Comparison of ENCODE assay signal across 10 cellular contexts in genomic region chr19:1649706-1650626, GRCh38. TPM values are rescaled to one million over a fixed set of nuclear protein-coding genes. Genes with fewer than 3 reads are reported as not detected.
DNase-seq lines count a peak whose midpoint lies in the region; TF ChIP-seq lines count a peak whose summit lies in the region.
"Had no signal": no experiment of that assay in that cellular context is flagged by ENCODE, and none has a peak within 500 bp of the region (broad histone marks: within the 10 kb centered on the region; RNA-seq: fewer than 3 reads in every experiment).

No MANE protein-coding gene starts in this region.

- H3K27me3 ChIP-seq in Peyer's patch (no peaks in the 10 kb centered on the region), esophagus muscularis mucosa (no peaks in the 10 kb centered on the region)

- TF ChIP-seq CTCF in Peyer's patch (IDR thresholded peaks at IDR 0.05) (no peak), esophagus muscularis mucosa (IDR thresholded peaks at IDR 0.05) (no peak)

- in situ Hi-C loops in ACHN (cut with HindIII; ENCODE audit: low pct_ligation_motif_present, low pct_unique_long_range_greater_than_20kb, low sequenced_read_pairs) = no loop called here

- intact Hi-C loops in esophagus muscularis mucosa (cut with DNase I) = loop anchor here (2.0 kb wide), 1 partner anchor 43 kb away; no protein-coding TSS in a partner anchor

- TF ChIP-seq POLR2A in Peyer's patch (IDR thresholded peaks at IDR 0.05) (no peak), esophagus muscularis mucosa (IDR thresholded peaks at IDR 0.05; ENCODE audit: low read depth) (no peak)

- H3K9me3 ChIP-seq in Peyer's patch = no peaks in the 10 kb centered on the region
- H3K9me3 ChIP-seq in esophagus muscularis mucosa = no peaks in the 10 kb centered on the region
- H3K9me3 ChIP-seq: psoas muscle had no signal

- peaks cover 0 to 28% (median 0%) of the 10 kb centered on the region in 3 donors for H3K36me3 ChIP-seq in Peyer's patch
- peaks cover 8 to 49% (median 29%) of the 10 kb centered on the region in 4 donors for H3K36me3 ChIP-seq in esophagus muscularis mucosa

- 83% methylated on average over 9 of the region's 20 CpGs for WGBS in esophagus muscularis mucosa

- peak overlapping the region in 3 of 4 donors; percentile 70 to 90 (median 78) for H3K4me3 ChIP-seq in Peyer's patch
- peak overlapping the region in 3 of 4 donors; percentile 78 to 98 (median 91) for H3K4me3 ChIP-seq in esophagus muscularis mucosa
- H3K4me3 ChIP-seq in skeletal muscle cell (ENCODE audit: low read depth, low read length) = peak overlapping the region; percentile 70

- H3K27ac ChIP-seq in Peyer's patch (peak overlapping the region in 3 of 4 donors; percentile 83 to 96 (median 84)), esophagus muscularis mucosa (replicated peaks in 1 of 4) (peak overlapping the region in 3 of 4 donors; percentile 20 to 81 (median 76))
- H3K27ac ChIP-seq: psoas muscle had no signal

- H3K4me1 ChIP-seq in Peyer's patch (peaks cover 0 to 27% (median 13%) of the 10 kb centered on the region in 4 donors), esophagus muscularis mucosa (peaks cover 10 to 30% (median 25%) of the 10 kb centered on the region in 4 donors)

- no peak for TF ChIP-seq EP300 in esophagus muscularis mucosa (IDR thresholded peaks at IDR 0.05)

- DNase-seq in NCI-H2171 treated with DMSO at 0.1 percent for 48 hours (lab: John Stamatoyannopoulos, UW) = peak; percentile 54
- no peak for DNase-seq in NCI-H2171 (lab: John Stamatoyannopoulos, UW)
- DNase-seq in Peyer's patch = no peak
- no peak for DNase-seq in esophagus muscularis mucosa (ENCODE audit: extremely low spot score)
- no peak for DNase-seq in skeletal muscle cell (ENCODE audit: low read depth)
- no peak for DNase-seq in medulla oblongata (ENCODE audit: extremely low spot score)
- DNase-seq in ACHN = no peak
- DNase-seq in HuH-7.5 (ENCODE audit: low spot score) = no peak
- DNase-seq: 8988T, psoas muscle had no signal

RNA-seq across cellular contexts. Expression of gene TCF3, which starts 2.4 kb away (rescaled TPM):
- total RNA-seq in Peyer's patch = 100 to 1,000 TPM in 1 of 4 donors, 10 to 100 TPM in 3; 49.2 to 112 (median 80.3) TPM
- total RNA-seq in esophagus muscularis mucosa = 10 to 100 TPM; 32.0 to 53.6 (median 46.5) TPM

RNA-seq across cellular contexts. Expression of gene UQCR11, which starts 44.7 kb away (rescaled TPM):
- 100 to 1,000 TPM in 1 of 4 donors, 10 to 100 TPM in 3; 59.8 to 122 (median 94.3) TPM for total RNA-seq in Peyer's patch
- 100 to 1,000 TPM; 111 to 152 (median 132) TPM for total RNA-seq in esophagus muscularis mucosa

RNA-seq across cellular contexts. Expression of gene MBD3, which starts 57.3 kb away (rescaled TPM):
- 100 to 1,000 TPM in 1 of 4 donors, 10 to 100 TPM in 3; 58.7 to 110 (median 81.6) TPM for total RNA-seq in Peyer's patch
- 100 to 1,000 TPM in 3 of 4 donors, 10 to 100 TPM in 1; 81.8 to 152 (median 114) TPM for total RNA-seq in esophagus muscularis mucosa
